In genomic region chr7:80532153-80532552, GRCh38 we compare ENCODE assay signal across 2 cellular contexts.
A peak's percentile ranks its signal among the peaks of the same experiment; 100 is the strongest.
TF ChIP-seq lines count a peak whose summit lies in the region.

No MANE protein-coding gene starts in this region.

TF ChIP-seq in HepG2, 621 proteins besides CTCF, POLR2A, EP300 and RAD21:
- TF ChIP-seq ZNF317 (CRISPR knock-in tag; IDR thresholded peaks at IDR 0.05): peak; percentile 54; the same call in 1 of the 2 replicates
- TF ChIP-seq ZMAT5 (CRISPR knock-in tag; IDR thresholded peaks at IDR 0.05; ENCODE audit: borderline replicate concordance, low read depth): no peak
TF ChIP-seq in HepG2: peak in this region for 1.

TF ChIP-seq in WTC11, 78 proteins besides CTCF, POLR2A, EP300 and RAD21:
- peak; percentile 81 for TF ChIP-seq ZNF317 (CRISPR knock-in tag; IDR thresholded peaks at IDR 0.05; ENCODE audit: borderline replicate concordance, low read depth)
- TF ChIP-seq, protein P1, sequence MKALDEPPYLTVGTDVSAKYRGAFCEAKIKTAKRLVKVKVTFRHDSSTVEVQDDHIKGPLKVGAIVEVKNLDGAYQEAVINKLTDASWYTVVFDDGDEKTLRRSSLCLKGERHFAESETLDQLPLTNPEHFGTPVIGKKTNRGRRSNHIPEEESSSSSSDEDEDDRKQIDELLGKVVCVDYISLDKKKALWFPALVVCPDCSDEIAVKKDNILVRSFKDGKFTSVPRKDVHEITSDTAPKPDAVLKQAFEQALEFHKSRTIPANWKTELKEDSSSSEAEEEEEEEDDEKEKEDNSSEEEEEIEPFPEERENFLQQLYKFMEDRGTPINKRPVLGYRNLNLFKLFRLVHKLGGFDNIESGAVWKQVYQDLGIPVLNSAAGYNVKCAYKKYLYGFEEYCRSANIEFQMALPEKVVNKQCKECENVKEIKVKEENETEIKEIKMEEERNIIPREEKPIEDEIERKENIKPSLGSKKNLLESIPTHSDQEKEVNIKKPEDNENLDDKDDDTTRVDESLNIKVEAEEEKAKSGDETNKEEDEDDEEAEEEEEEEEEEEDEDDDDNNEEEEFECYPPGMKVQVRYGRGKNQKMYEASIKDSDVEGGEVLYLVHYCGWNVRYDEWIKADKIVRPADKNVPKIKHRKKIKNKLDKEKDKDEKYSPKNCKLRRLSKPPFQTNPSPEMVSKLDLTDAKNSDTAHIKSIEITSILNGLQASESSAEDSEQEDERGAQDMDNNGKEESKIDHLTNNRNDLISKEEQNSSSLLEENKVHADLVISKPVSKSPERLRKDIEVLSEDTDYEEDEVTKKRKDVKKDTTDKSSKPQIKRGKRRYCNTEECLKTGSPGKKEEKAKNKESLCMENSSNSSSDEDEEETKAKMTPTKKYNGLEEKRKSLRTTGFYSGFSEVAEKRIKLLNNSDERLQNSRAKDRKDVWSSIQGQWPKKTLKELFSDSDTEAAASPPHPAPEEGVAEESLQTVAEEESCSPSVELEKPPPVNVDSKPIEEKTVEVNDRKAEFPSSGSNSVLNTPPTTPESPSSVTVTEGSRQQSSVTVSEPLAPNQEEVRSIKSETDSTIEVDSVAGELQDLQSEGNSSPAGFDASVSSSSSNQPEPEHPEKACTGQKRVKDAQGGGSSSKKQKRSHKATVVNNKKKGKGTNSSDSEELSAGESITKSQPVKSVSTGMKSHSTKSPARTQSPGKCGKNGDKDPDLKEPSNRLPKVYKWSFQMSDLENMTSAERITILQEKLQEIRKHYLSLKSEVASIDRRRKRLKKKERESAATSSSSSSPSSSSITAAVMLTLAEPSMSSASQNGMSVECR (CRISPR knock-in tag; IDR thresholded peaks at IDR 0.05; ENCODE audit: borderline replicate concordance): no peak
TF ChIP-seq in WTC11: peak in this region for 1.
